Comparison of ENCODE assay signal across 6 cellular contexts in genomic region chr11:62592216-62592815, GRCh38. TPM values are rescaled to one million over a fixed set of nuclear protein-coding genes. Genes with fewer than 3 reads are reported as not detected.
DNase-seq lines count a peak whose midpoint lies in the region; ATAC-seq and TF ChIP-seq lines count a peak whose summit lies in the region.

No MANE protein-coding gene starts in this region.

- no TSS peak for BruUV-seq in HCT116 (replicated peaks; lab: Mats Ljungman, UMichigan)

- H3K9me3 ChIP-seq in HCT116 (ENCODE audit: control insufficient read depth in 1 of 2, insufficient read depth in 1 of 2, low read depth in 1 of 2, low read length in 2 of 2) (no peaks in the 10 kb centered on the region), muscle layer of duodenum (ENCODE audit: control insufficient read depth in 1 of 2, low read length in 2 of 2) (no peaks in the 10 kb centered on the region)

- CTCF ChIA-PET in HCT116 (lab: Charles Lee) = interaction anchor here (0.8 to 2.9 kb wide), 15 partner anchors 8 to 199 kb away, joined by 3 to 20 read pairs (median 4); partner anchors contain the start of genes B3GAT3, C11orf98, CSKMT and EEF1G

- ATAC-seq in HCT116 (no peak), HG02678 (IDR thresholded peaks at IDR 0.05; ENCODE audit: unreplicated experiment) (no peak), HG03095 (IDR thresholded peaks at IDR 0.05; ENCODE audit: unreplicated experiment) (no peak)

- peaks cover 60% of the 10 kb centered on the region for H3K79me2 ChIP-seq in HCT116 (ENCODE audit: insufficient read depth, low read length)

- peak overlapping the region; percentile 53 to 78 for H3K4me3 ChIP-seq in HCT116 (replicated peaks in 1 of 2; ENCODE audit: low read depth in 1 of 2, low read length in 2 of 2)
- peak overlapping the region; percentile 79 to 99 for H3K4me3 ChIP-seq in muscle layer of duodenum (ENCODE audit: low read depth in 1 of 2, low read length in 2 of 2)

- peak overlapping the region; percentile 88 for H3K9ac ChIP-seq in HCT116 (ENCODE audit: low read length)

- H3K4me2 ChIP-seq in HCT116 (ENCODE audit: low read length) = peak overlapping the region; percentile 86

- RAD21 ChIA-PET in HCT116 (lab: Charles Lee; ENCODE audit: low non-redundant PET in 1 of 2, low total read pairs in 2 of 2, uncharacterized antibody in 2 of 2, unreplicated experiment in 2 of 2) = interaction anchor here (0.5 to 1.3 kb wide), 3 partner anchors 7 to 19 kb away, joined by 4 to 5 read pairs (median 4); partner anchors contain the start of gene MTA2 (in 1 of the 2)

- no peaks in the 10 kb centered on the region for H3K9me2 ChIP-seq in HCT116 (ENCODE audit: insufficient read depth)

- H2AFZ ChIP-seq in HCT116 (ENCODE audit: low read depth, low read length, poor library complexity, severe bottlenecking) = no peak overlapping the region

- TF ChIP-seq RAD21 in HCT116 (IDR thresholded peaks at IDR 0.05; ENCODE audit: low read depth) = no peak

- intact Hi-C loops in HCT116 (cut with micrococcal nuclease) = loop anchor here (5.0 kb wide), 2 partner anchors 60 to 80 kb away; partner anchors contain the start of genes INTS5, LBHD1 and UQCC3

- POLR2A ChIA-PET in HCT116 (lab: Charles Lee) = interaction anchor here (0.8 to 3.6 kb wide), 28 partner anchors 10 to 264 kb away, joined by 3 to 52 read pairs (median 5); partner anchors contain the start of genes B3GAT3, C11orf98, CSKMT and EEF1G

- no peak for TF ChIP-seq POLR2A in HCT116 (IDR thresholded peaks at IDR 0.05; ENCODE audit: borderline replicate concordance, extremely low read depth, insufficient read depth, insufficient read length)

- no peak for TF ChIP-seq CTCF in HCT116 (IDR thresholded peaks at IDR 0.05 in 2 of 3, conservative IDR thresholded peaks at IDR 0.05 in 1 of 3; ENCODE audit: borderline replicate concordance in 1 of 3, insufficient read depth in 1 of 3, low read depth in 2 of 3, low read length in 2 of 3)

- H3K36me3 ChIP-seq in HCT116 (ENCODE audit: control insufficient read depth in 1 of 2, insufficient read depth in 2 of 2, low read length in 2 of 2) (peaks cover 41 to 53% of the 10 kb centered on the region in 2 experiments), muscle layer of duodenum (ENCODE audit: control insufficient read depth in 1 of 2, insufficient read depth in 2 of 2, low read length in 2 of 2) (peaks cover 44 to 57% of the 10 kb centered on the region in 2 donors)

- peaks cover 21 to 36% of the 10 kb centered on the region in 2 experiments for H3K4me1 ChIP-seq in HCT116 (ENCODE audit: control insufficient read depth in 1 of 2, insufficient read depth in 2 of 2, low read length in 2 of 2)
- H3K4me1 ChIP-seq in muscle layer of duodenum (ENCODE audit: control insufficient read depth in 1 of 2, insufficient read depth in 2 of 2, low read length in 2 of 2) = peaks cover 14 to 33% of the 10 kb centered on the region in 2 donors

- no peaks in the 10 kb centered on the region for H3K27me3 ChIP-seq in HCT116 (ENCODE audit: insufficient read depth, low read length)
- H3K27me3 ChIP-seq in muscle layer of duodenum (ENCODE audit: low read depth, low read length) = no peaks in the 10 kb centered on the region

- no peaks in the 10 kb centered on the region for H4K20me1 ChIP-seq in HCT116 (ENCODE audit: insufficient read depth)

- peak overlapping the region; percentile 74 for H3K27ac ChIP-seq in HCT116 (ENCODE audit: low read depth, low read length)
- peak overlapping the region; percentile 90 for H3K27ac ChIP-seq in angular gyrus (ENCODE audit: low read depth, low read length)
- peak overlapping the region; percentile 92 for H3K27ac ChIP-seq in muscle layer of duodenum (ENCODE audit: low read length)

- DNase-seq in HCT116 (ENCODE audit: low read depth, low spot score) (no peak), UCSD-AML1 (lab: John Stamatoyannopoulos, UW; ENCODE audit: unreplicated experiment) (no peak)

TF ChIP-seq in HCT116, 20 proteins besides CTCF, POLR2A, EP300 and RAD21:
- TF ChIP-seq POLR2AphosphoS5 (IDR thresholded peaks at IDR 0.05; ENCODE audit: low read depth, low read length) (no peak; the same call in 1 of the 2 replicates), ZFX (IDR thresholded peaks at IDR 0.05) (no peak), FOSL1 (IDR thresholded peaks at IDR 0.05; ENCODE audit: low read depth) (no peak)

RNA-seq across cellular contexts. Expression of gene TUT1, which starts 1.0 kb away (rescaled TPM):
- total RNA-seq in HCT116 (2021; ENCODE audit: unreplicated experiment) = 49.0 TPM
- 23.7 and 25.5 TPM in 2 replicates for polyA plus RNA-seq in HCT116 (2012)

RNA-seq across cellular contexts. Expression of gene MTA2, which starts 9.3 kb away (rescaled TPM):
- total RNA-seq in HCT116 (2021; ENCODE audit: unreplicated experiment) = 98.9 TPM
- polyA plus RNA-seq in HCT116 (2012) = 61.2 and 68.3 TPM in 2 replicates

RNA-seq across cellular contexts. Expression of gene EEF1G, which starts 18.6 kb away (rescaled TPM):
- total RNA-seq in HCT116 (2021; ENCODE audit: unreplicated experiment) = 1,901 TPM
- polyA plus RNA-seq in HCT116 (2012) = 2,991 and 3,021 TPM in 2 replicates

RNA-seq across cellular contexts. Expression of gene EML3, which starts 20.3 kb away (rescaled TPM):
- 124 TPM for total RNA-seq in HCT116 (2021; ENCODE audit: unreplicated experiment)
- 65.7 and 71.8 TPM in 2 replicates for polyA plus RNA-seq in HCT116 (2012)

RNA-seq across cellular contexts. Expression of gene ROM1, which starts 20.7 kb away (rescaled TPM):
- 2.7 TPM for total RNA-seq in HCT116 (2021; ENCODE audit: unreplicated experiment)
- polyA plus RNA-seq in HCT116 (2012) = 1.7 and 2.0 TPM in 2 replicates
